ENCODE assay signal across 8 cellular contexts in the genomic region with DNA sequence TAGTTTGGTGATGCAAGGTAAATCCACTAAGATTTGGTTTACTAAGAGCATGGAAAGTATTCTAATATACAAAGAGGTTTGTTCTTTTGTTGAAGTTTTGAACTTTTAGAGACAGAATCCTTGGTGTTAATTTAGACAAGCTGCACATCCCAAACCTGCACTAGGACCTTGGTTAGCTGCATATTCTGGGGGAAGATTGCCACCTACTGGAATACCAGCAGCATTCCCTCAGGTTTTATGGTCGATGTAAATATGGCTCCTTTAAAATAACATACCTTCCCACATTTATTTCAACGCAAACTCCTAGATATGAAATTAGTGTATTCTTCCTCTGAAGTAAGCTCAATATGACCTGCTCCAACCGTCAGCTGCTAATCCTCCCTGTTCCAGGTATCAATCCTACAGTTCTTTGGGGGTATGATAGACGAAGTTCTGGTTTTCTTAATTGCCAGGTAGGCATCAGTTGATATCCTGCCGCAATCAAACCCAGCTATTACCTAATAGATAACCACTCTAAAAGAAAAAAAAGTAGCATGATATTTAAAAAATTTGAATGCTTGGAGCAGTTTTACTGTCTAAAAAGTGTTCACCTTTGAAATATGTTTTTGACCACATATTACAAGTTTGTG.
DNase-seq lines count a peak whose midpoint lies in the region; ATAC-seq and TF ChIP-seq lines count a peak whose summit lies in the region.

No MANE protein-coding gene starts in this region.

- DNase-seq in left ventricle myocardium inferior: no peak
- DNase-seq in right atrium auricular region (ENCODE audit: low spot score): no peak
- peak; percentile 15 for DNase-seq in M059J (ENCODE audit: low read depth)
- DNase-seq in RWPE1 (ENCODE audit: low spot score): peak; percentile 53
- DNase-seq in fibroblast of villous mesenchyme (ENCODE audit: low read depth): peak; percentile 23
- peak; percentile 13 for DNase-seq in stromal cell of bone marrow (ENCODE audit: low read depth)
- DNase-seq in activated CD4-positive, alpha-beta memory T cell treated with anti-CD3 and anti-CD28 coated beads for 36 hours: no peak

- no peak overlapping the region for H3K4me3 Mint-ChIP-seq in activated CD4-positive, alpha-beta memory T cell treated with anti-CD3 and anti-CD28 coated beads for 36 hours

- peak; percentile 63 for TF ChIP-seq CTCF in left ventricle myocardium inferior (IDR thresholded peaks at IDR 0.05; ENCODE audit: borderline replicate concordance)
- TF ChIP-seq CTCF in right atrium auricular region (IDR thresholded peaks at IDR 0.05): peak in 1 of 2 donors; percentile 67
- peak; percentile 76 for TF ChIP-seq CTCF in RWPE1 (conservative IDR thresholded peaks at IDR 0.05; ENCODE audit: low read depth)
- TF ChIP-seq CTCF in fibroblast of villous mesenchyme (IDR thresholded peaks at IDR 0.05; ENCODE audit: insufficient read depth, low read depth, low read length): peak; percentile 52

- POLR2A ChIA-PET in RWPE1 (lab: Yijun Ruan, JAX; ENCODE audit: low non-redundant PET): no interaction called here
- POLR2A ChIA-PET in activated CD4-positive, alpha-beta memory T cell treated with anti-CD3 and anti-CD28 coated beads for 36 hours (lab: Charles Lee): no interaction called here

- no peaks in the 10 kb centered on the region for H3K27me3 ChIP-seq in left ventricle myocardium inferior (ENCODE audit: low read depth)
- no peaks in the 10 kb centered on the region for H3K27me3 ChIP-seq in right atrium auricular region

- no peaks in the 10 kb centered on the region for H3K4me1 Mint-ChIP-seq in activated CD4-positive, alpha-beta memory T cell treated with anti-CD3 and anti-CD28 coated beads for 36 hours (ENCODE audit: low read depth)

- H3K36me3 ChIP-seq in left ventricle myocardium inferior (no peaks in the 10 kb centered on the region), right atrium auricular region (no peaks in the 10 kb centered on the region)

- no peak overlapping the region for H3K27ac Mint-ChIP-seq in activated CD4-positive, alpha-beta memory T cell treated with anti-CD3 and anti-CD28 coated beads for 36 hours

- no peak for ATAC-seq in GM18861 (IDR thresholded peaks at IDR 0.05; ENCODE audit: unreplicated experiment)

- intact Hi-C loops in left ventricle myocardium inferior (cut with micrococcal nuclease): loop anchor here (5.0 kb wide), 1 partner anchor 1050 kb away; no protein-coding TSS in a partner anchor
- intact Hi-C loops in activated CD4-positive, alpha-beta memory T cell treated with anti-CD3 and anti-CD28 coated beads for 36 hours (cut with micrococcal nuclease): no loop called here

- CTCF ChIA-PET in RWPE1 (lab: Yijun Ruan, JAX): interaction anchor here (0.5 to 1.3 kb wide), 10 partner anchors 9 to 1048 kb away, joined by 3 to 8 read pairs (median 3); no protein-coding TSS in a partner anchor
- CTCF ChIA-PET in activated CD4-positive, alpha-beta memory T cell treated with anti-CD3 and anti-CD28 coated beads for 36 hours (lab: Charles Lee): no interaction called here

- H3K27me3 Mint-ChIP-seq in activated CD4-positive, alpha-beta memory T cell treated with anti-CD3 and anti-CD28 coated beads for 36 hours: no peaks in the 10 kb centered on the region

- H3K9me3 Mint-ChIP-seq in activated CD4-positive, alpha-beta memory T cell treated with anti-CD3 and anti-CD28 coated beads for 36 hours: no peaks in the 10 kb centered on the region

- no peaks in the 10 kb centered on the region for H3K9me3 ChIP-seq in left ventricle myocardium inferior (replicated peaks)
- H3K9me3 ChIP-seq in right atrium auricular region: no peaks in the 10 kb centered on the region

- H3K27ac ChIP-seq in left ventricle myocardium inferior (replicated peaks): no peak overlapping the region
- no peak overlapping the region for H3K27ac ChIP-seq in right atrium auricular region
- no peak overlapping the region for H3K27ac ChIP-seq in RWPE1

- H3K36me3 Mint-ChIP-seq in activated CD4-positive, alpha-beta memory T cell treated with anti-CD3 and anti-CD28 coated beads for 36 hours: no peaks in the 10 kb centered on the region

- H3K4me1 ChIP-seq in left ventricle myocardium inferior (no peaks in the 10 kb centered on the region), right atrium auricular region (no peaks in the 10 kb centered on the region)

- H3K4me3 ChIP-seq in left ventricle myocardium inferior: no peak overlapping the region
- no peak overlapping the region for H3K4me3 ChIP-seq in right atrium auricular region
- no peak overlapping the region for H3K4me3 ChIP-seq in fibroblast of villous mesenchyme (ENCODE audit: low read depth, low read length)

Comparison
In these comparisons a context has a peak if more than half of its experiments do, and no peak if none do; other contexts are left out.
1. DNase-seq: peak in M059J (single experiment), RWPE1 (single experiment), fibroblast of villous mesenchyme (single experiment) and stromal cell of bone marrow (single experiment); none in left ventricle myocardium inferior (single experiment), right atrium auricular region (single experiment) and activated CD4-positive, alpha-beta memory T cell treated with anti-CD3 and anti-CD28 coated beads for 36 hours (single experiment).